Comparison of ENCODE assay signal across 1 cellular context in genomic region chr9:136462664-136463063, GRCh38.
TF ChIP-seq lines count a peak whose summit lies in the region.

No MANE protein-coding gene starts in this region.

TF ChIP-seq in GM12878, 131 proteins besides CTCF, POLR2A, EP300 and RAD21 (continued from another document):
- TF ChIP-seq ZNF592 (IDR thresholded peaks at IDR 0.05) (no peak), ZSCAN29 (IDR thresholded peaks at IDR 0.05) (no peak), MAX (IDR thresholded peaks at IDR 0.05; ENCODE audit: low read depth, low read length) (no peak)
